8 cellular contexts compared by ENCODE assay signal in the genomic region with DNA sequence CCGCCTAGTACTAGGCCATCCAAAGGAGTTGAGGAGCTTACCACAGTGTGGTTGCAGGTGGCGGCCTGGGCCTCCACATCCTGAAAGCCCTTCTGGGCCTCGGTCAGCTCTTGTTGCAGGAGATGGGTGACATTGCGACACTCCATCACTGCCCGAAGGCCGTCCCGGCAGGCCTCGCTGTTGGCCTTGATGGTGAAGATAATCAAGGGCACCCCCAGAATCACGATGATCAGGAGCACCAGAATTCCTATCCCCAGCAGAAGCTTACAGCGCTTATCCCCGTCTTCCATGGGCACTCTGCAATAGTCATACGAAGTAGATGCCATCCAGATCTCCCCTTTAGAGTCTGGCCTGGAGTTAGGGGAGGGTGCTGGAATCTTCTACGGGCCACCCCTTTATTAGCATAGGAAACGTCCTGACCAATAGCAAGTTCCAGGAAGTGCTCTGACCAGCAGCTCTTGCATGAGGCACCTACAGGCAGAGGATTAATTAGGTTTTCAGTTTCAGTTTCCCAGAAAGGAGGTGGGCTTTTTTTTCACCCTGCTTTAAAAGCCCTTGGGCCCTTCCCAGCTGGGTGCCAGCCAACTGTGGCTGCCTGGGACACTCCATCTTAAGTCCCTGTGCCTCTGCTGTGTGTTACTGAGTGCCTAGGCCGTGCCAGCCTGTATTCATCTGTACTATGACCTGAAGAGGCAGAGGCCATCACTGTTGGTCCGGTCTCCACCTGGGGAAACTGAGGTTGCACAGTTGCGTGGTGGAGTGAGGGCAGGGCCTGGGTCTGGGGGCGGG. TPM values are rescaled to one million over a fixed set of nuclear protein-coding genes. Genes with fewer than 3 reads are reported as not detected.
DNase-seq lines count a peak whose midpoint lies in the region; ATAC-seq, FAIRE-seq and TF ChIP-seq lines count a peak whose summit lies in the region.

A gene with protein sequence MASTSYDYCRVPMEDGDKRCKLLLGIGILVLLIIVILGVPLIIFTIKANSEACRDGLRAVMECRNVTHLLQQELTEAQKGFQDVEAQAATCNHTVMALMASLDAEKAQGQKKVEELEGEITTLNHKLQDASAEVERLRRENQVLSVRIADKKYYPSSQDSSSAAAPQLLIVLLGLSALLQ (minus strand): TSS at position 381 of the 789 bp plus-strand sequence. CDS start 55 bp downstream, at position 326.

- no peaks in the 10 kb centered on the region for H3K27me3 ChIP-seq in BLaER1
- H3K27me3 ChIP-seq in body of pancreas, result no peaks in the 10 kb centered on the region

- H3K36me3 Mint-ChIP-seq in immature natural killer cell, result peaks cover 0 to 8% (median 3%) of the 10 kb centered on the region in 3 donors

- intact Hi-C loops in body of pancreas (cut with DNase I), result no loop called here

- H3K4me2 ChIP-seq in BLaER1, result peak within 1 kb of the TSS; percentile 95

- TF ChIP-seq POLR2A in body of pancreas (IDR thresholded peaks at IDR 0.05), result peak in 1 of 3 donors; percentile 37

- H3K27me3 Mint-ChIP-seq in immature natural killer cell (ENCODE audit: low read depth in 3 of 3), result peaks cover 4% of the 10 kb centered on the region in 3 donors

- WGBS in body of pancreas, 2 donors, result 54 to 75% methylated on average over 11 to 18 of the region's 18 CpGs

- peak within 1 kb of the TSS; percentile 89 to 97 (median 94) for H3K27ac Mint-ChIP-seq in immature natural killer cell

- H4K20me1 ChIP-seq in BLaER1, result no peaks in the 10 kb centered on the region

- DNase-seq in GM19239 (ENCODE audit: insufficient read length, low spot score), result peak; percentile 93
- peak; percentile 32 to 72 (median 61) for DNase-seq in body of pancreas
- peak; percentile 78 to 80 (median 79) for DNase-seq in immature natural killer cell
- DNase-seq in stimulated activated CD4-positive, alpha-beta T cell treated with anti-CD3 and anti-CD28 coated beads, Interleukin-2, amount 100 ng/mL, for 24 hours, result peak; percentile 46 to 63
- no peak for DNase-seq in NCI-H510A (lab: John Stamatoyannopoulos, UW)

- peak within 1 kb of the TSS; percentile 87 to 96 (median 95) for H3K4me3 Mint-ChIP-seq in immature natural killer cell

- peaks cover 25% of the 10 kb centered on the region for H3K36me3 ChIP-seq in BLaER1
- H3K36me3 ChIP-seq in body of pancreas (replicated peaks in 1 of 2; ENCODE audit: insufficient read depth in 1 of 2, low read depth in 2 of 2), result no peaks in the 10 kb centered on the region

- peak; percentile 97 for FAIRE-seq in GM19239 (lab: Jason Lieb, UNC)

- peak; percentile 80 for ATAC-seq in HG03354 (IDR thresholded peaks at IDR 0.05; ENCODE audit: poor library complexity, severe bottlenecking, unreplicated experiment)
- ATAC-seq in SK-N-SH treated with all-trans-retinoic acid at 6 μM for 48 hours, result peak; percentile 80
- peak; percentile 85 for ATAC-seq in body of pancreas

- TF ChIP-seq CTCF in body of pancreas (IDR thresholded peaks at IDR 0.05), result no peak

- H3K4me1 Mint-ChIP-seq in immature natural killer cell, result peaks cover 53 to 56% of the 10 kb centered on the region in 2 donors

- H3K27ac ChIP-seq in BLaER1 (peak within 1 kb of the TSS; percentile 82), body of pancreas (peak within 1 kb of the TSS in 3 of 4 donors; percentile 48 to 73 (median 60))

- no peaks in the 10 kb centered on the region for H3K9me3 ChIP-seq in BLaER1
- H3K9me3 ChIP-seq in body of pancreas, result no peaks in the 10 kb centered on the region

- peak within 1 kb of the TSS; percentile 76 for H3K9ac ChIP-seq in BLaER1

- H3K9me3 Mint-ChIP-seq in immature natural killer cell, result no peaks in the 10 kb centered on the region

- peak within 1 kb of the TSS; percentile 69 for H3K4me3 ChIP-seq in BLaER1
- no peak within 1 kb of the TSS for H3K4me3 ChIP-seq in body of pancreas

- peaks cover 47% of the 10 kb centered on the region for H3K4me1 ChIP-seq in BLaER1
- H3K4me1 ChIP-seq in body of pancreas, result no peaks in the 10 kb centered on the region

TF ChIP-seq in SK-N-SH treated with all-trans-retinoic acid at 6 μM for 48 hours, 23 proteins besides CTCF, POLR2A, EP300 and RAD21:
- TF ChIP-seq, protein P1, sequence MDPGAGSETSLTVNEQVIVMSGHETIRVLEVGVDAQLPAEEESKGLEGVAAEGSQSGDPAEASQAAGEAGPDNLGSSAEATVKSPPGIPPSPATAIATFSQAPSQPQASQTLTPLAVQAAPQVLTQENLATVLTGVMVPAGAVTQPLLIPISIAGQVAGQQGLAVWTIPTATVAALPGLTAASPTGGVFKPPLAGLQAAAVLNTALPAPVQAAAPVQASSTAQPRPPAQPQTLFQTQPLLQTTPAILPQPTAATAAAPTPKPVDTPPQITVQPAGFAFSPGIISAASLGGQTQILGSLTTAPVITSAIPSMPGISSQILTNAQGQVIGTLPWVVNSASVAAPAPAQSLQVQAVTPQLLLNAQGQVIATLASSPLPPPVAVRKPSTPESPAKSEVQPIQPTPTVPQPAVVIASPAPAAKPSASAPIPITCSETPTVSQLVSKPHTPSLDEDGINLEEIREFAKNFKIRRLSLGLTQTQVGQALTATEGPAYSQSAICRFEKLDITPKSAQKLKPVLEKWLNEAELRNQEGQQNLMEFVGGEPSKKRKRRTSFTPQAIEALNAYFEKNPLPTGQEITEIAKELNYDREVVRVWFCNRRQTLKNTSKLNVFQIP (CRISPR knock-in tag; IDR thresholded peaks at IDR 0.05; ENCODE audit: borderline replicate concordance, low read depth), result no peak
- no peak for TF ChIP-seq BACH2 (CRISPR knock-in tag; IDR thresholded peaks at IDR 0.05; ENCODE audit: borderline replicate concordance)
- no peak for TF ChIP-seq ZNF565 (CRISPR knock-in tag; conservative IDR thresholded peaks at IDR 0.05; ENCODE audit: low read depth)
- no peak for TF ChIP-seq ISL1 (CRISPR knock-in tag; IDR thresholded peaks at IDR 0.05)
- TF ChIP-seq GLIS3 (CRISPR knock-in tag; IDR thresholded peaks at IDR 0.05), result no peak
- TF ChIP-seq, protein P2, sequence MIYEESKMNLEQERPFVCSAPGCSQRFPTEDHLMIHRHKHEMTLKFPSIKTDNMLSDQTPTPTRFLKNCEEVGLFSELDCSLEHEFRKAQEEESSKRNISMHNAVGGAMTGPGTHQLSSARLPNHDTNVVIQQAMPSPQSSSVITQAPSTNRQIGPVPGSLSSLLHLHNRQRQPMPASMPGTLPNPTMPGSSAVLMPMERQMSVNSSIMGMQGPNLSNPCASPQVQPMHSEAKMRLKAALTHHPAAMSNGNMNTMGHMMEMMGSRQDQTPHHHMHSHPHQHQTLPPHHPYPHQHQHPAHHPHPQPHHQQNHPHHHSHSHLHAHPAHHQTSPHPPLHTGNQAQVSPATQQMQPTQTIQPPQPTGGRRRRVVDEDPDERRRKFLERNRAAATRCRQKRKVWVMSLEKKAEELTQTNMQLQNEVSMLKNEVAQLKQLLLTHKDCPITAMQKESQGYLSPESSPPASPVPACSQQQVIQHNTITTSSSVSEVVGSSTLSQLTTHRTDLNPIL (CRISPR knock-in tag; IDR thresholded peaks at IDR 0.05; ENCODE audit: low read depth), result no peak
- no peak for TF ChIP-seq ESRRG (CRISPR knock-in tag; IDR thresholded peaks at IDR 0.05)
- TF ChIP-seq, protein P3, sequence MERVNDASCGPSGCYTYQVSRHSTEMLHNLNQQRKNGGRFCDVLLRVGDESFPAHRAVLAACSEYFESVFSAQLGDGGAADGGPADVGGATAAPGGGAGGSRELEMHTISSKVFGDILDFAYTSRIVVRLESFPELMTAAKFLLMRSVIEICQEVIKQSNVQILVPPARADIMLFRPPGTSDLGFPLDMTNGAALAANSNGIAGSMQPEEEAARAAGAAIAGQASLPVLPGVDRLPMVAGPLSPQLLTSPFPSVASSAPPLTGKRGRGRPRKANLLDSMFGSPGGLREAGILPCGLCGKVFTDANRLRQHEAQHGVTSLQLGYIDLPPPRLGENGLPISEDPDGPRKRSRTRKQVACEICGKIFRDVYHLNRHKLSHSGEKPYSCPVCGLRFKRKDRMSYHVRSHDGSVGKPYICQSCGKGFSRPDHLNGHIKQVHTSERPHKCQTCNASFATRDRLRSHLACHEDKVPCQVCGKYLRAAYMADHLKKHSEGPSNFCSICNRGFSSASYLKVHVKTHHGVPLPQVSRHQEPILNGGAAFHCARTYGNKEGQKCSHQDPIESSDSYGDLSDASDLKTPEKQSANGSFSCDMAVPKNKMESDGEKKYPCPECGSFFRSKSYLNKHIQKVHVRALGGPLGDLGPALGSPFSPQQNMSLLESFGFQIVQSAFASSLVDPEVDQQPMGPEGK (CRISPR knock-in tag; IDR thresholded peaks at IDR 0.05; ENCODE audit: borderline replicate concordance), result no peak
- TF ChIP-seq ARNTL (CRISPR knock-in tag; IDR thresholded peaks at IDR 0.05; ENCODE audit: borderline replicate concordance, low read depth), result no peak
- TF ChIP-seq TOX (CRISPR knock-in tag; IDR thresholded peaks at IDR 0.05; ENCODE audit: borderline replicate concordance), result no peak
- TF ChIP-seq PPARA (CRISPR knock-in tag; IDR thresholded peaks at IDR 0.05; ENCODE audit: borderline replicate concordance), result no peak
- TF ChIP-seq RARB (CRISPR knock-in tag; IDR thresholded peaks at IDR 0.05), result no peak
- no peak for TF ChIP-seq ZNF70 (CRISPR knock-in tag; IDR thresholded peaks at IDR 0.05)
- no peak for TF ChIP-seq TCF4 (CRISPR knock-in tag; IDR thresholded peaks at IDR 0.05; ENCODE audit: borderline replicate concordance)
- TF ChIP-seq, protein P4, sequence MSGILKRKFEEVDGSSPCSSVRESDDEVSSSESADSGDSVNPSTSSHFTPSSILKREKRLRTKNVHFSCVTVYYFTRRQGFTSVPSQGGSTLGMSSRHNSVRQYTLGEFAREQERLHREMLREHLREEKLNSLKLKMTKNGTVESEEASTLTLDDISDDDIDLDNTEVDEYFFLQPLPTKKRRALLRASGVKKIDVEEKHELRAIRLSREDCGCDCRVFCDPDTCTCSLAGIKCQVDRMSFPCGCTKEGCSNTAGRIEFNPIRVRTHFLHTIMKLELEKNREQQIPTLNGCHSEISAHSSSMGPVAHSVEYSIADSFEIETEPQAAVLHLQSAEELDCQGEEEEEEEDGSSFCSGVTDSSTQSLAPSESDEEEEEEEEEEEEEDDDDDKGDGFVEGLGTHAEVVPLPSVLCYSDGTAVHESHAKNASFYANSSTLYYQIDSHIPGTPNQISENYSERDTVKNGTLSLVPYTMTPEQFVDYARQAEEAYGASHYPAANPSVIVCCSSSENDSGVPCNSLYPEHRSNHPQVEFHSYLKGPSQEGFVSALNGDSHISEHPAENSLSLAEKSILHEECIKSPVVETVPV (CRISPR knock-in tag; IDR thresholded peaks at IDR 0.05), result no peak

RNA-seq across cellular contexts. Expression of the gene that starts here (rescaled TPM):
- total RNA-seq in body of pancreas, result 10 to 100 TPM; 34.3 to 43.6 TPM
- polyA plus RNA-seq in immature natural killer cell, result 100 to 1,000 TPM; 326 to 394 (median 383) TPM
